18 cellular contexts compared by ENCODE assay signal in genomic region chr5:116542619-116543018, GRCh38. TPM values are rescaled to one million over a fixed set of nuclear protein-coding genes. Genes with fewer than 3 reads are reported as not detected.
A peak's percentile ranks its signal among the peaks of the same experiment; 100 is the strongest.
DNase-seq lines count a peak whose midpoint lies in the region; ATAC-seq, FAIRE-seq and TF ChIP-seq lines count a peak whose summit lies in the region.
"Had no signal": no experiment of that assay in that cellular context is flagged by ENCODE, and none has a peak within 500 bp of the region (broad histone marks: within the 10 kb centered on the region; RNA-seq: fewer than 3 reads in every experiment).

No MANE protein-coding gene starts in this region.

- H2BK5ac ChIP-seq in mesenchymal stem cell (ENCODE audit: low read depth, low read length, poor library complexity, severe bottlenecking), result no peak overlapping the region

- no peak overlapping the region for H4K8ac ChIP-seq in mesenchymal stem cell (ENCODE audit: low read length)

- H3K9ac ChIP-seq in HepG2 (ENCODE audit: insufficient read depth, low read depth, low read length), result no peak overlapping the region
- H3K9ac ChIP-seq in mesenchymal stem cell (ENCODE audit: low read length), result no peak overlapping the region
- H3K9ac ChIP-seq: BLaER1 had no signal

- peaks cover 15% of the 10 kb centered on the region for H3K79me1 ChIP-seq in mesenchymal stem cell (replicated peaks; ENCODE audit: low read length, poor library complexity, severe bottlenecking)

- no peak overlapping the region for H3K23ac ChIP-seq in mesenchymal stem cell (ENCODE audit: low read length in 2 of 2)

- H2AK5ac ChIP-seq in mesenchymal stem cell (ENCODE audit: low read length, severe bottlenecking), result peak overlapping the region; percentile 35

- TF ChIP-seq POLR2A in right lobe of liver (IDR thresholded peaks at IDR 0.05) (no peak), HepG2 (IDR thresholded peaks at IDR 0.05; ENCODE audit: insufficient read depth in 1 of 2, low read depth in 2 of 2, low read length in 2 of 2) (no peak)

- H4K20me1 ChIP-seq in HepG2 (ENCODE audit: insufficient read depth, low read length), result no peaks in the 10 kb centered on the region
- H4K20me1 ChIP-seq: BLaER1 had no signal

- 43% methylated on average over 3 of the region's 3 CpGs for whole genome bisulfite sequencing in right lobe of liver (ENCODE audit: insufficient coverage, low coverage, low lambda C conversion rate, missing lambda C conversion rate)
- WGBS in HepG2 (ENCODE audit: low lambda C conversion rate), result 85% methylated on average over 3 of the region's 3 CpGs
- WGBS in mesenchymal stem cell, result 85% methylated on average over 3 of the region's 3 CpGs
- WGBS in aorta, 2 donors, result 94 to 100% methylated on average over 3 of the region's 3 CpGs

- H3K4me3 ChIP-seq in right lobe of liver (no peak overlapping the region), HepG2 (replicated peaks in 1 of 3; ENCODE audit: insufficient read depth in 1 of 3, low read depth in 2 of 3, low read length in 3 of 3) (no peak overlapping the region), mesenchymal stem cell (ENCODE audit: insufficient read depth in 1 of 2, low read depth in 1 of 2, low read length in 2 of 2) (no peak overlapping the region), aorta (ENCODE audit: low read length in 2 of 2) (no peak overlapping the region)
- H3K4me3 ChIP-seq: BLaER1, MG63, PC-9, SJSA1 had no signal

- no peak for TF ChIP-seq RAD21 in HepG2 (CRISPR knock-in tag; IDR thresholded peaks at IDR 0.05)

- CTCF ChIA-PET in HepG2 (lab: Yijun Ruan, JAX; ENCODE audit: low intra/inter-chr PET ratio, low total read pairs), result no interaction called here

- no peak overlapping the region for H3K27ac ChIP-seq in right lobe of liver
- H3K27ac ChIP-seq in HepG2 (ENCODE audit: extremely low read length, insufficient read depth, low read length), result no peak overlapping the region
- H3K27ac ChIP-seq in VCaP, result peak overlapping the region; percentile 31; the same call in 1 of the 2 replicates
- no peak overlapping the region for H3K27ac ChIP-seq in mesenchymal stem cell (ENCODE audit: low read length, poor library complexity, severe bottlenecking)
- no peak overlapping the region for H3K27ac ChIP-seq in aorta (ENCODE audit: low read depth in 1 of 2, low read length in 2 of 2)
- H3K27ac ChIP-seq: BLaER1, PC-9, SJSA1 had no signal

- H3K4ac ChIP-seq in mesenchymal stem cell (ENCODE audit: low read depth in 1 of 2, low read length in 2 of 2), result no peak overlapping the region

- peaks cover 0 to 8% (median 0%) of the 10 kb centered on the region in 4 donors for H3K9me3 ChIP-seq in right lobe of liver
- peaks cover 20% of the 10 kb centered on the region for H3K9me3 ChIP-seq in HepG2 (ENCODE audit: low read length)
- H3K9me3 ChIP-seq in mesenchymal stem cell (ENCODE audit: control insufficient read depth, low read length), result peaks cover 22% of the 10 kb centered on the region
- peaks cover 10% of the 10 kb centered on the region for H3K9me3 ChIP-seq in aorta (ENCODE audit: control insufficient read depth, low read length)

- H3K4me1 ChIP-seq in right lobe of liver (no peaks in the 10 kb centered on the region), HepG2 (ENCODE audit: insufficient read depth, low read length) (peaks cover 32% of the 10 kb centered on the region), mesenchymal stem cell (ENCODE audit: control insufficient read depth, insufficient read depth, low read depth, low read length) (peaks cover 5% of the 10 kb centered on the region), aorta (ENCODE audit: control insufficient read depth in 1 of 2, insufficient read depth in 2 of 2, low read length in 2 of 2) (no peaks in the 10 kb centered on the region)
- H3K4me1 ChIP-seq: SJSA1 had no signal

- no peak overlapping the region for H3K14ac ChIP-seq in mesenchymal stem cell (ENCODE audit: low read length in 2 of 2)

- DNase-seq in right lobe of liver (no peak), HepG2 (ENCODE audit: low spot score) (no peak), mesenchymal stem cell (no peak), aorta (no peak), NCI-H2029 treated with DMSO at 0.1 percent for 48 hours (lab: John Stamatoyannopoulos, UW) (no peak)
- no peak for DNase-seq in activated CD8-positive, alpha-beta memory T cell treated with anti-CD3 and anti-CD28 coated beads, Interleukin-2, amount 50 U/mL, for 48 hours
- DNase-seq: CD8-positive, alpha-beta memory T cell; DMS79 treated with DMSO at 0.1 percent for 48 hours; MG63; NCI-H187 treated with DMSO at 0.1 percent for 48 hours; NCI-H446; PC-9 had no signal

- FAIRE-seq in HepG2 (lab: Jason Lieb, UNC), result no peak

- BruUV-seq in HepG2 (replicated peaks; lab: Mats Ljungman, UMichigan), result no TSS peak

- H4K91ac ChIP-seq in mesenchymal stem cell (ENCODE audit: low read length), result no peak overlapping the region

- H3K27me3 ChIP-seq in right lobe of liver (no peaks in the 10 kb centered on the region), HepG2 (ENCODE audit: control insufficient read depth in 1 of 2, insufficient read depth in 2 of 2, low read length in 2 of 2) (no peaks in the 10 kb centered on the region), mesenchymal stem cell (ENCODE audit: control insufficient read depth in 1 of 2, insufficient read depth in 1 of 2, low read length in 2 of 2) (no peaks in the 10 kb centered on the region), aorta (ENCODE audit: control insufficient read depth in 1 of 2, insufficient read depth in 2 of 2, low read length in 1 of 2) (no peaks in the 10 kb centered on the region)
- H3K27me3 ChIP-seq: BLaER1, MG63, SJSA1 had no signal

- peak in 3 of 4 donors; percentile 22 to 62 (median 36) for ATAC-seq in right lobe of liver
- no peak for ATAC-seq in HepG2
- peak; percentile 52 for ATAC-seq in aorta (ENCODE audit: low FRiP score)
- no peak for ATAC-seq in HG02973 (IDR thresholded peaks at IDR 0.05; ENCODE audit: unreplicated experiment)
- ATAC-seq: HCT116 had no signal

- H3K36me3 ChIP-seq in right lobe of liver (no peaks in the 10 kb centered on the region), HepG2 (replicated peaks in 1 of 2; ENCODE audit: control insufficient read depth in 1 of 2, insufficient read depth in 2 of 2, low read length in 2 of 2) (no peaks in the 10 kb centered on the region), mesenchymal stem cell (ENCODE audit: control insufficient read depth in 1 of 2, insufficient read depth in 2 of 2, low read depth in 1 of 2, low read length in 2 of 2) (no peaks in the 10 kb centered on the region), aorta (ENCODE audit: control insufficient read depth in 1 of 2, insufficient read depth in 2 of 2, low read length in 1 of 2) (no peaks in the 10 kb centered on the region)
- H3K36me3 ChIP-seq: BLaER1, MG63, SJSA1 had no signal

- intact Hi-C loops in right lobe of liver (cut with DNase I), result no loop called here
- intact Hi-C loops in HepG2 (cut with micrococcal nuclease; ENCODE audit: unreplicated experiment), result no loop called here
- intact Hi-C loops in aorta (cut with DNase I), result no loop called here

- POLR2A ChIA-PET in HepG2 (lab: Yijun Ruan, JAX), result no interaction called here

- H2BK12ac ChIP-seq in mesenchymal stem cell (ENCODE audit: low read length in 2 of 2), result no peak overlapping the region

- no peak overlapping the region for H2BK15ac ChIP-seq in mesenchymal stem cell (ENCODE audit: low read depth, poor library complexity, severe bottlenecking)

- peaks cover 41% of the 10 kb centered on the region for H3K79me2 ChIP-seq in HepG2 (ENCODE audit: insufficient read depth, low read length)

- H2AFZ ChIP-seq in HepG2 (ENCODE audit: low read length) (no peak overlapping the region), mesenchymal stem cell (ENCODE audit: low read depth, low read length) (no peak overlapping the region)
- H2AFZ ChIP-seq: PC-9 had no signal

- TF ChIP-seq EP300 in HepG2 (IDR thresholded peaks at IDR 0.05; ENCODE audit: low read depth in 2 of 2, low read length in 2 of 2), result no peak
- no peak for TF ChIP-seq EP300 in HepG2 (CRISPR knock-in tag; IDR thresholded peaks at IDR 0.05; ENCODE audit: borderline replicate concordance)

- H3K18ac ChIP-seq in mesenchymal stem cell (ENCODE audit: low read depth in 1 of 2, low read length in 2 of 2), result no peak overlapping the region

- H3K4me2 ChIP-seq in HepG2 (ENCODE audit: low read depth, low read length) (no peak overlapping the region), mesenchymal stem cell (ENCODE audit: low read length, poor library complexity, severe bottlenecking) (no peak overlapping the region)
- H3K4me2 ChIP-seq: PC-9 had no signal

- TF ChIP-seq CTCF in right lobe of liver (IDR thresholded peaks at IDR 0.05) (no peak), HepG2 (CRISPR knock-in tag; IDR thresholded peaks at IDR 0.05) (no peak), VCaP (conservative IDR thresholded peaks at IDR 0.05) (no peak)

- in situ Hi-C loops in HepG2 (cut with HindIII; ENCODE audit: extremely low pct_ligation_motif_present, low pct_unique_long_range_greater_than_20kb), result no loop called here

- H2BK120ac ChIP-seq in mesenchymal stem cell (ENCODE audit: low read depth, low read length), result no peak overlapping the region

RNA-seq across cellular contexts. Expression of gene SEMA6A, which starts 32.0 kb away (rescaled TPM):
- total RNA-seq in right lobe of liver (10 to 100 TPM in 1 of 6 experiments, 1 to 10 TPM in 5; 4.5 to 12.0 (median 8.4) TPM), HepG2 (2016; rRNA removed; fragmentation: Illumina TruSeq; extraction: Trizol) (2.9 and 5.1 TPM in 2 replicates), aorta (10 to 100 TPM; 19.8 to 28.5 TPM)
- total RNA-seq in HepG2 (2016; cell fraction: cytosol; rRNA removed; fragmentation: Illumina TruSeq; extraction: Trizol; ENCODE audit: low read depth), result 2.5 and 3.1 TPM in 2 replicates
- total RNA-seq in HepG2 (2016; cell fraction: insoluble cytoplasmic fraction; rRNA removed; fragmentation: Illumina TruSeq; extraction: Trizol), result 3.4 and 5.4 TPM in 2 replicates
- total RNA-seq in HepG2 (2016; cell fraction: membrane; rRNA removed; fragmentation: Illumina TruSeq; extraction: Trizol), result 1.7 and 2.8 TPM in 2 replicates
- total RNA-seq in HepG2 (2016; cell fraction: nucleus; rRNA removed; fragmentation: Illumina TruSeq; extraction: Trizol), result 21.0 and 23.5 TPM in 2 replicates
- polyA plus RNA-seq in HepG2 (2011; rRNA removed) (4.6 and 6.5 TPM in 2 replicates), aorta (1 to 10 TPM in 1 of 2 donors, under 1 TPM in 1; 0.10 to 6.3 TPM)
- 3.4 and 5.4 TPM in 2 replicates for polyA plus RNA-seq in HepG2 (2011; cell fraction: cytosol; rRNA removed)
- polyA plus RNA-seq in HepG2 (2011; cell fraction: nucleus; rRNA removed), result 11.1 and 19.1 TPM in 2 replicates
- 3.4 and 4.0 TPM in 2 replicates for polyA plus RNA-seq in HepG2 (2012)
- 0.33 and 0.82 TPM in 2 replicates for polyA plus RNA-seq in HepG2 (2016; cell fraction: cytosol; fragmentation: Illumina TruSeq; extraction: Trizol; ENCODE audit: low read depth)
- 2.0 and 3.2 TPM in 2 replicates for polyA plus RNA-seq in HepG2 (2016; cell fraction: insoluble cytoplasmic fraction; fragmentation: Illumina TruSeq; extraction: Trizol; ENCODE audit: low read depth)
- polyA plus RNA-seq in HepG2 (2016; cell fraction: membrane; fragmentation: Illumina TruSeq; extraction: Trizol; ENCODE audit: low read depth), result 0.60 and 0.90 TPM in 2 replicates
- 12.6 and 13.9 TPM in 2 replicates for polyA plus RNA-seq in HepG2 (2016; cell fraction: nucleus; fragmentation: Illumina TruSeq; extraction: Trizol; ENCODE audit: insufficient read depth, low read depth)
- 0.14 and 17.4 TPM in 2 replicates for polyA minus RNA-seq in HepG2 (2011; rRNA and poly(A)+ RNA removed; ENCODE audit: low replicate concordance)
- 8.4 and 16.5 TPM in 2 replicates for polyA minus RNA-seq in HepG2 (2011; cell fraction: cytosol; rRNA and poly(A)+ RNA removed)
- polyA minus RNA-seq in HepG2 (2011; cell fraction: nucleus; rRNA and poly(A)+ RNA removed), result 49.6 and 67.6 TPM in 2 replicates
- 8.8 TPM for polyA plus RNA-seq in mesenchymal stem cell (2013, experiment 1 of 2)
- 8.0 TPM for polyA plus RNA-seq in mesenchymal stem cell (2013, experiment 2 of 2)
- total RNA-seq: CD8-positive, alpha-beta memory T cell; G401; PC-9 had no signal

Comparison
In these comparisons a context has a peak if more than half of its experiments do, and no peak if none do; other contexts are left out.
1. ATAC-seq: peak in right lobe of liver (3 of 4) and aorta (single experiment); none in HepG2 (single experiment) and HG02973 (single experiment).